Comparison of ENCODE assay signal across 23 cellular contexts in genomic region chr13:98199480-98199879, GRCh38. TPM values are rescaled to one million over a fixed set of nuclear protein-coding genes. Genes with fewer than 3 reads are reported as not detected.
DNase-seq lines count a peak whose midpoint lies in the region; ATAC-seq, FAIRE-seq and TF ChIP-seq lines count a peak whose summit lies in the region.
"Had no signal": no experiment of that assay in that cellular context is flagged by ENCODE, and none has a peak within 500 bp of the region (broad histone marks: within the 10 kb centered on the region; RNA-seq: fewer than 3 reads in every experiment).

No MANE protein-coding gene starts in this region.

- POLR2A ChIA-PET in HepG2 (lab: Yijun Ruan, JAX) (interaction anchor here (1.8 kb wide), 1 partner anchor 67 kb away, joined by 6 read pairs; no protein-coding TSS in a partner anchor), RWPE1 (lab: Yijun Ruan, JAX; ENCODE audit: low non-redundant PET) (no interaction called here)

- H3K4me2 ChIP-seq in HepG2 (ENCODE audit: low read depth, low read length), result peak overlapping the region; percentile 34
- H3K4me2 ChIP-seq: hepatocyte had no signal

- H2AFZ ChIP-seq in HepG2 (ENCODE audit: low read length), result no peak overlapping the region
- H2AFZ ChIP-seq: hepatocyte had no signal

- H3K79me2 ChIP-seq in HepG2 (ENCODE audit: insufficient read depth, low read length), result peaks cover 96% of the 10 kb centered on the region

- H3K36me3 ChIP-seq in HUES6 (ENCODE audit: control insufficient read depth, insufficient read depth, low read length), result 0 out of 2 replicates have a peak, but pooled peaks cover 4% of the 10 kb centered on the region
- H3K36me3 ChIP-seq in HepG2 (replicated peaks in 1 of 2; ENCODE audit: control insufficient read depth in 1 of 2, insufficient read depth in 2 of 2, low read length in 2 of 2), result peaks cover 4 to 30% of the 10 kb centered on the region in 2 experiments; a peak in 4 of 5 replicates
- H3K36me3 ChIP-seq: spleen had no signal

- H3K9ac ChIP-seq in HUES6 (ENCODE audit: low read length) (no peak overlapping the region), HepG2 (ENCODE audit: insufficient read depth, low read depth, low read length) (no peak overlapping the region)

- H3K27me3 ChIP-seq in HUES6 (ENCODE audit: control insufficient read depth, insufficient read depth, low read length) (no peaks in the 10 kb centered on the region), HepG2 (ENCODE audit: control insufficient read depth in 1 of 2, insufficient read depth in 2 of 2, low read length in 2 of 2) (no peaks in the 10 kb centered on the region)
- H3K27me3 ChIP-seq: hepatocyte, spleen had no signal

- FAIRE-seq in HepG2 (lab: Jason Lieb, UNC), result peak; percentile 82
- FAIRE-seq: urothelium cell line had no signal

- intact Hi-C loops in HepG2 (cut with micrococcal nuclease; ENCODE audit: unreplicated experiment), result no loop called here

- in situ Hi-C loops in HepG2 (cut with HindIII; ENCODE audit: extremely low pct_ligation_motif_present, low pct_unique_long_range_greater_than_20kb), result no loop called here

- no peak for TF ChIP-seq POLR2A in HepG2 (IDR thresholded peaks at IDR 0.05; ENCODE audit: insufficient read depth in 1 of 2, low read depth in 2 of 2, low read length in 2 of 2)

- H3K9me3 ChIP-seq in HUES6 (ENCODE audit: control insufficient read depth, insufficient read depth, low read depth, low read length) (peaks cover 11% of the 10 kb centered on the region), HepG2 (ENCODE audit: low read length) (peaks cover 16% of the 10 kb centered on the region; the same call in 1 of the 2 replicates)

- peak overlapping the region; percentile 29; the same call in 1 of the 2 replicates for H3K4me3 ChIP-seq in HUES6 (ENCODE audit: low read depth, low read length)
- no peak overlapping the region for H3K4me3 ChIP-seq in HepG2 (replicated peaks in 1 of 3; ENCODE audit: insufficient read depth in 1 of 3, low read depth in 2 of 3, low read length in 3 of 3)
- H3K4me3 ChIP-seq: hepatocyte, spleen had no signal

- H3K27ac ChIP-seq in HUES6 (ENCODE audit: low read depth, low read length) (peak overlapping the region; percentile 69), HepG2 (ENCODE audit: extremely low read length, insufficient read depth, low read length) (peak overlapping the region; percentile 60), RWPE1 (no peak overlapping the region)
- H3K27ac ChIP-seq: hepatocyte, spleen had no signal

- peak in 1 of 2 experiments; percentile 38; a peak in 1 of 4 replicates for TF ChIP-seq EP300 in HepG2 (IDR thresholded peaks at IDR 0.05; ENCODE audit: low read depth in 2 of 2, low read length in 2 of 2)
- no peak; the same call in 1 of the 2 replicates for TF ChIP-seq EP300 in HepG2 (CRISPR knock-in tag; IDR thresholded peaks at IDR 0.05; ENCODE audit: borderline replicate concordance)

- no peak for TF ChIP-seq CTCF in HepG2 (CRISPR knock-in tag; IDR thresholded peaks at IDR 0.05)
- no peak for TF ChIP-seq CTCF in RWPE1 (conservative IDR thresholded peaks at IDR 0.05; ENCODE audit: low read depth)

- BruUV-seq in HepG2 (replicated peaks; lab: Mats Ljungman, UMichigan), result no TSS peak

- 7% methylated on average over 4 of the region's 4 CpGs for WGBS in HepG2 (ENCODE audit: low lambda C conversion rate)

- ATAC-seq in HepG2, result peak; percentile 82
- no peak for ATAC-seq in GM21717 (IDR thresholded peaks at IDR 0.05; ENCODE audit: unreplicated experiment)
- no peak for ATAC-seq in HG03439 (IDR thresholded peaks at IDR 0.05; ENCODE audit: unreplicated experiment)
- ATAC-seq: Right ventricle myocardium inferior; stimulated activated naive B cell treated with anti-CD40 and anti-IgM and Interleukin-4, amounts not matched to agents 10 μg/mL and 1 μg/mL and 100 μg/mL, for 72 hours; T-helper 17 cell had no signal

- TF ChIP-seq RAD21 in HepG2 (CRISPR knock-in tag; IDR thresholded peaks at IDR 0.05), result no peak

- CTCF ChIA-PET in HepG2 (lab: Yijun Ruan, JAX; ENCODE audit: low intra/inter-chr PET ratio, low total read pairs), result no interaction called here
- CTCF ChIA-PET in RWPE1 (lab: Yijun Ruan, JAX), result no interaction called here

- DNase-seq in COLO668 (lab: John Stamatoyannopoulos, UW; ENCODE audit: unreplicated experiment) (peak; percentile 75), NCI-H69 (lab: John Stamatoyannopoulos, UW) (peak; percentile 88), HepG2 (ENCODE audit: low spot score) (peak; percentile 77), NCI-H82 (lab: John Stamatoyannopoulos, UW) (no peak), RWPE1 (ENCODE audit: low spot score) (no peak)
- DNase-seq: activated CD4-positive, CD25-positive, alpha-beta regulatory T cell treated with anti-CD3 and anti-CD28 coated beads, Interleukin-2, amount 50 U/mL, for 72 hours; activated effector memory CD4-positive, alpha-beta T cell treated with anti-CD3 and anti-CD28 coated beads, Interleukin-2, amount 50 U/mL, for 16 hours; amygdala; cerebellar nuclear complex; effector memory CD4-positive, alpha-beta T cell; spleen; stimulated activated naive B cell treated with anti-CD40 and anti-IgM and Interleukin-4, amounts not matched to agents 10 μg/mL and 1 μg/mL and 100 μg/mL, for 72 hours; T-helper 17 cell had no signal

- H4K20me1 ChIP-seq in HepG2 (ENCODE audit: insufficient read depth, low read length), result peaks cover 73% of the 10 kb centered on the region

- H3K4me1 ChIP-seq in HUES6 (ENCODE audit: control insufficient read depth, insufficient read depth, low read length) (peaks cover 49% of the 10 kb centered on the region), HepG2 (ENCODE audit: insufficient read depth, low read length) (peaks cover 67% of the 10 kb centered on the region)
- H3K4me1 ChIP-seq: spleen had no signal

TF ChIP-seq in HepG2, 621 proteins besides CTCF, POLR2A, EP300 and RAD21 (continues in another document):
- TF ChIP-seq WIZ (CRISPR knock-in tag; IDR thresholded peaks at IDR 0.05), result no peak

RNA-seq across cellular contexts. Expression of gene RNF113B, which starts 22.4 kb away (rescaled TPM):
- not detected in 2 replicates for total RNA-seq in HepG2 (2016; rRNA removed; fragmentation: Illumina TruSeq; extraction: Trizol)
- not detected in 2 replicates for total RNA-seq in HepG2 (2016; cell fraction: cytosol; rRNA removed; fragmentation: Illumina TruSeq; extraction: Trizol; ENCODE audit: low read depth)
- total RNA-seq in HepG2 (2016; cell fraction: insoluble cytoplasmic fraction; rRNA removed; fragmentation: Illumina TruSeq; extraction: Trizol), result not detected in 2 replicates
- total RNA-seq in HepG2 (2016; cell fraction: membrane; rRNA removed; fragmentation: Illumina TruSeq; extraction: Trizol), result not detected in 2 replicates
- total RNA-seq in HepG2 (2016; cell fraction: nucleus; rRNA removed; fragmentation: Illumina TruSeq; extraction: Trizol), result not detected in 2 replicates
- polyA plus RNA-seq in HepG2 (2011; rRNA removed), result not detected in 2 replicates
- polyA plus RNA-seq in HepG2 (2011; cell fraction: cytosol; rRNA removed), result not detected in 2 replicates
- polyA plus RNA-seq in HepG2 (2011; cell fraction: nucleus; rRNA removed), result not detected in 2 replicates
- 0.15 TPM in 1 of 2 replicates, not detected in the other for polyA plus RNA-seq in HepG2 (2012)
- not detected in 2 replicates for polyA plus RNA-seq in HepG2 (2016; cell fraction: cytosol; fragmentation: Illumina TruSeq; extraction: Trizol; ENCODE audit: low read depth)
- not detected in 2 replicates for polyA plus RNA-seq in HepG2 (2016; cell fraction: insoluble cytoplasmic fraction; fragmentation: Illumina TruSeq; extraction: Trizol; ENCODE audit: low read depth)
- polyA plus RNA-seq in HepG2 (2016; cell fraction: membrane; fragmentation: Illumina TruSeq; extraction: Trizol; ENCODE audit: low read depth), result not detected in 2 replicates
- polyA plus RNA-seq in HepG2 (2016; cell fraction: nucleus; fragmentation: Illumina TruSeq; extraction: Trizol; ENCODE audit: insufficient read depth, low read depth), result not detected in 2 replicates
- polyA minus RNA-seq in HepG2 (2011; rRNA and poly(A)+ RNA removed; ENCODE audit: low replicate concordance), result not detected in 2 replicates
- polyA minus RNA-seq in HepG2 (2011; cell fraction: cytosol; rRNA and poly(A)+ RNA removed), result not detected in 2 replicates
- not detected in 2 replicates for polyA minus RNA-seq in HepG2 (2011; cell fraction: nucleus; rRNA and poly(A)+ RNA removed)
- total RNA-seq: A673, hepatocyte, myocyte, pulmonary artery endothelial cell, Right ventricle myocardium inferior, spleen, T-helper 17 cell had no signal
- polyA plus RNA-seq: CD14-positive monocyte, spleen had no signal

RNA-seq across cellular contexts. Expression of gene FARP1, which starts 56.6 kb away (rescaled TPM):
- 70.1 and 70.6 TPM in 2 replicates for total RNA-seq in HepG2 (2016; rRNA removed; fragmentation: Illumina TruSeq; extraction: Trizol)
- total RNA-seq in HepG2 (2016; cell fraction: cytosol; rRNA removed; fragmentation: Illumina TruSeq; extraction: Trizol; ENCODE audit: low read depth), result 91.6 and 94.1 TPM in 2 replicates
- 64.4 and 75.8 TPM in 2 replicates for total RNA-seq in HepG2 (2016; cell fraction: insoluble cytoplasmic fraction; rRNA removed; fragmentation: Illumina TruSeq; extraction: Trizol)
- total RNA-seq in HepG2 (2016; cell fraction: membrane; rRNA removed; fragmentation: Illumina TruSeq; extraction: Trizol), result 122 and 143 TPM in 2 replicates
- total RNA-seq in HepG2 (2016; cell fraction: nucleus; rRNA removed; fragmentation: Illumina TruSeq; extraction: Trizol), result 136 and 157 TPM in 2 replicates
- polyA plus RNA-seq in HepG2 (2011; rRNA removed), result 109 and 126 TPM in 2 replicates
- 71.5 and 112 TPM in 2 replicates for polyA plus RNA-seq in HepG2 (2011; cell fraction: cytosol; rRNA removed)
- polyA plus RNA-seq in HepG2 (2011; cell fraction: nucleus; rRNA removed), result 463 and 562 TPM in 2 replicates
- 322 and 394 TPM in 2 replicates for polyA plus RNA-seq in HepG2 (2012)
- polyA plus RNA-seq in HepG2 (2016; cell fraction: cytosol; fragmentation: Illumina TruSeq; extraction: Trizol; ENCODE audit: low read depth), result 109 and 112 TPM in 2 replicates
- polyA plus RNA-seq in HepG2 (2016; cell fraction: insoluble cytoplasmic fraction; fragmentation: Illumina TruSeq; extraction: Trizol; ENCODE audit: low read depth), result 77.6 and 113 TPM in 2 replicates
- 192 and 207 TPM in 2 replicates for polyA plus RNA-seq in HepG2 (2016; cell fraction: membrane; fragmentation: Illumina TruSeq; extraction: Trizol; ENCODE audit: low read depth)
- polyA plus RNA-seq in HepG2 (2016; cell fraction: nucleus; fragmentation: Illumina TruSeq; extraction: Trizol; ENCODE audit: insufficient read depth, low read depth), result 224 and 256 TPM in 2 replicates
- 0.68 and 162 TPM in 2 replicates for polyA minus RNA-seq in HepG2 (2011; rRNA and poly(A)+ RNA removed; ENCODE audit: low replicate concordance)
- 152 and 206 TPM in 2 replicates for polyA minus RNA-seq in HepG2 (2011; cell fraction: cytosol; rRNA and poly(A)+ RNA removed)
- 598 and 660 TPM in 2 replicates for polyA minus RNA-seq in HepG2 (2011; cell fraction: nucleus; rRNA and poly(A)+ RNA removed)

Comparison
In these comparisons a context has a peak if more than half of its experiments do, and no peak if none do; other contexts are left out.
1. DNase-seq: peak in COLO668 (single experiment), NCI-H69 (single experiment) and HepG2 (single experiment); none in NCI-H82 (single experiment) and RWPE1 (single experiment).